13 cellular contexts compared by ENCODE assay signal in the genomic region with DNA sequence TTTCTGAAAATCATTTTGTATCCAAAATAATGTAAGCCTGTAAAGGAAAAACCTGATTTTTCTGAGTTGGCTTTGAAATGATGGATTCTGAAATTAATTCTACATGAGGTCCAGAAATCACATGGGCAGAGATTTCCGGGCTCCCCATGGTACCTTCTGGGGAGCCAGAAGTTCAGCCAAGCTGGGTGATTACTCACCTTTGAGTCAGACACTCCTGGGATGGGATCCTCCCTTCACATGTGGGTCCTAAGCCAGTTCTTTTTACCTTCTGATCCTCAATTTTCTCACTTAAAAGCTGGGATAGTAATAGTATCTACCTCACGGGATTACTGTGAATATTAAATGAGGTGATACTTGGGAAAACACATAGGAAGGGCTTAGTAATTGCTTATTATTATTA.
DNase-seq lines count a peak whose midpoint lies in the region; ATAC-seq, FAIRE-seq and TF ChIP-seq lines count a peak whose summit lies in the region.
"Had no signal": no experiment of that assay in that cellular context is flagged by ENCODE, and none has a peak within 500 bp of the region (broad histone marks: within the 10 kb centered on the region; RNA-seq: fewer than 3 reads in every experiment).

No MANE protein-coding gene starts in this region.

- no peaks in the 10 kb centered on the region for H3K27me3 ChIP-seq in transverse colon

- no peak overlapping the region for H3K9ac ChIP-seq in kidney (ENCODE audit: low read length in 2 of 2)

- no peaks in the 10 kb centered on the region for H3K36me3 ChIP-seq in transverse colon
- no peaks in the 10 kb centered on the region for H3K36me3 ChIP-seq in kidney (ENCODE audit: control insufficient read depth in 1 of 2, insufficient read depth in 2 of 2, low read length in 2 of 2)

- H3K9me3 ChIP-seq in transverse colon: no peaks in the 10 kb centered on the region
- no peaks in the 10 kb centered on the region for H3K9me3 ChIP-seq in kidney (ENCODE audit: control insufficient read depth in 1 of 2, low read length in 2 of 2)

- intact Hi-C loops in left cardiac atrium (cut with DNase I): no loop called here
- intact Hi-C loops in cardiac septum (cut with DNase I): no loop called here
- intact Hi-C loops in transverse colon (cut with DNase I; ENCODE audit: low total_unique reads): no loop called here
- intact Hi-C loops in kidney (cut with DNase I): no loop called here

- H3K27ac ChIP-seq in transverse colon (peak overlapping the region in 3 of 4 donors; percentile 17 to 37 (median 19)), kidney (ENCODE audit: low read depth in 2 of 2, low read length in 2 of 2) (no peak overlapping the region)

- no peak for TF ChIP-seq POLR2A in transverse colon (IDR thresholded peaks at IDR 0.05)

- FAIRE-seq in kidney (lab: Jason Lieb, UNC): no peak

- H3K4me1 ChIP-seq in transverse colon: peaks cover 8 to 58% (median 38%) of the 10 kb centered on the region in 4 donors
- H3K4me1 ChIP-seq in kidney (ENCODE audit: control insufficient read depth in 1 of 2, insufficient read depth in 1 of 2, low read depth in 1 of 2, low read length in 2 of 2): peaks cover 6 to 7% of the 10 kb centered on the region in 2 donors

- no peak for TF ChIP-seq CTCF in fibroblast of villous mesenchyme (IDR thresholded peaks at IDR 0.05; ENCODE audit: insufficient read depth, low read depth, low read length)
- no peak for TF ChIP-seq CTCF in transverse colon (IDR thresholded peaks at IDR 0.05)
- TF ChIP-seq CTCF in kidney (IDR thresholded peaks at IDR 0.05; ENCODE audit: borderline replicate concordance, extremely low read depth, insufficient read depth): no peak

- in situ Hi-C loops in transverse colon (cut with MboI; ENCODE audit: low pct_ligation_motif_present in 1 of 4, low pct_unique_long_range_greater_than_20kb in 1 of 4, low sequenced_read_pairs in 3 of 4): no loop called here

- H3K4me3 ChIP-seq in fibroblast of villous mesenchyme (ENCODE audit: low read depth, low read length) (no peak overlapping the region), transverse colon (no peak overlapping the region), kidney (ENCODE audit: low read length in 2 of 2) (no peak overlapping the region)

- DNase-seq in left cardiac atrium (peak; percentile 45), cardiac septum (ENCODE audit: low spot score) (no peak), SW480 (ENCODE audit: low spot score) (peak; percentile 8), fibroblast of villous mesenchyme (ENCODE audit: low read depth) (peak; percentile 35), transverse colon (no peak), kidney (no peak), AML-193 (lab: John Stamatoyannopoulos, UW) (no peak)
- DNase-seq: activated CD4-positive, alpha-beta T cell treated with anti-CD3 and anti-CD28 coated beads for 48 hours; central memory CD4-positive, alpha-beta T cell; H9; KBM-7; NCI-H187 had no signal

- peak in 1 of 2 donors; percentile 83 for ATAC-seq in left cardiac atrium
- ATAC-seq in GM18870 (IDR thresholded peaks at IDR 0.05; ENCODE audit: unreplicated experiment): no peak

- 62 to 69% methylated on average over 2 of the region's 2 CpGs for WGBS in transverse colon (ENCODE audit: low coverage in 1 of 2), 2 donors

- TF ChIP-seq EP300 in transverse colon (IDR thresholded peaks at IDR 0.05; ENCODE audit: low read depth): no peak

Comparison
In these comparisons a context has a peak if more than half of its experiments do, and no peak if none do; other contexts are left out.
1. DNase-seq: peak in left cardiac atrium (single experiment), SW480 (single experiment) and fibroblast of villous mesenchyme (single experiment); none in cardiac septum (single experiment), transverse colon (single experiment), kidney (single experiment) and AML-193 (0 of 2).
2. H3K27ac ChIP-seq: peak in transverse colon (3 of 4); none in kidney (0 of 2).